Comparison of ENCODE assay signal across 23 cellular contexts in genomic region chr3:197889204-197889930, GRCh38.
DNase-seq lines count a peak whose midpoint lies in the region; ATAC-seq, FAIRE-seq and TF ChIP-seq lines count a peak whose summit lies in the region.
"Had no signal": no experiment of that assay in that cellular context is flagged by ENCODE, and none has a peak within 500 bp of the region (broad histone marks: within the 10 kb centered on the region; RNA-seq: fewer than 3 reads in every experiment).

No MANE protein-coding gene starts in this region.

- H3K79me2 ChIP-seq in HCT116 (ENCODE audit: insufficient read depth, low read length) = no peaks in the 10 kb centered on the region

- H3K4me1 ChIP-seq in HCT116 (ENCODE audit: control insufficient read depth in 1 of 2, insufficient read depth in 2 of 2, low read length in 2 of 2) (peaks cover 0 to 14% of the 10 kb centered on the region in 2 experiments; a peak in 2 of 4 replicates), pancreas (peaks cover 5 to 15% (median 5%) of the 10 kb centered on the region in 3 donors)
- H3K4me1 ChIP-seq: ascending aorta, BE2C had no signal

- DNase-seq in HCT116 (ENCODE audit: low read depth, low spot score) = peak; percentile 8
- no peak for DNase-seq in activated T-cell treated with anti-CD3 and anti-CD28 coated beads, Interleukin-2, amount 50 U/mL, for 72 hours
- DNase-seq in pancreas = peak in 2 of 6 donors; percentile 29 to 37
- DNase-seq in NCI-H510A (lab: John Stamatoyannopoulos, UW) = no peak
- no peak for DNase-seq in NCI-H1048 (lab: John Stamatoyannopoulos, UW)
- DNase-seq: activated CD8-positive, alpha-beta T cell treated with anti-CD3 and anti-CD28 coated beads for 36 hours; activated effector memory CD4-positive, alpha-beta T cell treated with anti-CD3 and anti-CD28 coated beads, Interleukin-2, amount 50 U/mL, for 16 hours; BE2C; dermis blood vessel endothelial cell; DMS153; hypothalamus; left ventricle myocardium superior; naive B cell; NCI-H1694; retina; stimulated activated CD4-positive, alpha-beta T cell treated with anti-CD3 and anti-CD28 coated beads, Interleukin-1b, Interleukin-23, amount 100 ng/mL, for 48 hours; substantia nigra had no signal

- H3K9ac ChIP-seq in HCT116 (ENCODE audit: low read length) = no peak overlapping the region

- no peaks in the 10 kb centered on the region for H3K9me3 Mint-ChIP-seq in activated T-cell treated with anti-CD3 and anti-CD28 coated beads, Interleukin-2, amount 50 U/mL, for 72 hours
- H3K9me3 Mint-ChIP-seq: activated CD8-positive, alpha-beta T cell treated with anti-CD3 and anti-CD28 coated beads for 36 hours; naive B cell had no signal

- no peaks in the 10 kb centered on the region for H4K20me1 ChIP-seq in HCT116 (ENCODE audit: insufficient read depth)

- no peak overlapping the region for H3K27ac ChIP-seq in HCT116 (ENCODE audit: low read depth, low read length)
- peak overlapping the region; percentile 46 to 88 (median 54) for H3K27ac ChIP-seq in pancreas
- H3K27ac ChIP-seq: ascending aorta, HL-60 had no signal

- POLR2A ChIA-PET in HCT116 (lab: Charles Lee) = no interaction called here

- peaks cover 2 to 3% of the 10 kb centered on the region in 2 donors for H3K36me3 Mint-ChIP-seq in activated T-cell treated with anti-CD3 and anti-CD28 coated beads, Interleukin-2, amount 50 U/mL, for 72 hours (ENCODE audit: insufficient read depth in 2 of 2)

- no peaks in the 10 kb centered on the region for H3K9me3 ChIP-seq in HCT116 (ENCODE audit: control insufficient read depth in 1 of 2, insufficient read depth in 1 of 2, low read depth in 1 of 2, low read length in 2 of 2)
- H3K9me3 ChIP-seq in pancreas = no peaks in the 10 kb centered on the region
- H3K9me3 ChIP-seq: ascending aorta, BE2C had no signal

- no peak for TF ChIP-seq CTCF in HCT116 (IDR thresholded peaks at IDR 0.05 in 2 of 3, conservative IDR thresholded peaks at IDR 0.05 in 1 of 3; ENCODE audit: borderline replicate concordance in 1 of 3, insufficient read depth in 1 of 3, low read depth in 2 of 3, low read length in 2 of 3)
- TF ChIP-seq CTCF in pancreas (IDR thresholded peaks at IDR 0.05) = no peak

- no peak for TF ChIP-seq POLR2A in HCT116 (IDR thresholded peaks at IDR 0.05; ENCODE audit: borderline replicate concordance, extremely low read depth, insufficient read depth, insufficient read length)

- H2AFZ ChIP-seq in HCT116 (ENCODE audit: low read depth, low read length, poor library complexity, severe bottlenecking) = no peak overlapping the region

- ATAC-seq in HCT116 (no peak), esophagus mucosa (peak; percentile 95), pancreas (peak; percentile 92 to 94 (median 94)), HG02588 (IDR thresholded peaks at IDR 0.05; ENCODE audit: unreplicated experiment) (no peak)
- ATAC-seq in activated T-cell treated with anti-CD3 and anti-CD28 coated beads, Interleukin-2, amount 50 U/mL, for 72 hours (replicated peaks in 1 of 2) = peak; percentile 66 to 88
- ATAC-seq: activated CD8-positive, alpha-beta T cell treated with anti-CD3 and anti-CD28 coated beads for 36 hours; left ventricle myocardium superior; SK-N-SH treated with all-trans-retinoic acid at 6 μM for 48 hours had no signal

- no peaks in the 10 kb centered on the region for H3K27me3 ChIP-seq in HCT116 (ENCODE audit: insufficient read depth, low read length)
- no peaks in the 10 kb centered on the region for H3K27me3 ChIP-seq in pancreas
- H3K27me3 ChIP-seq: ascending aorta had no signal

- H3K9me2 ChIP-seq in HCT116 (ENCODE audit: insufficient read depth) = no peaks in the 10 kb centered on the region

- CTCF ChIA-PET in HCT116 (lab: Charles Lee) = interaction anchor here (1.6 kb wide), 1 partner anchor 10 kb away, joined by 3 read pairs; no protein-coding TSS in a partner anchor

- peaks cover 0 to 4% of the 10 kb centered on the region in 2 experiments; a peak in 1 of 4 replicates for H3K36me3 ChIP-seq in HCT116 (ENCODE audit: control insufficient read depth in 1 of 2, insufficient read depth in 2 of 2, low read length in 2 of 2)
- no peaks in the 10 kb centered on the region for H3K36me3 ChIP-seq in pancreas
- H3K36me3 ChIP-seq: BE2C had no signal

- intact Hi-C loops in HCT116 (cut with micrococcal nuclease) = no loop called here
- intact Hi-C loops in pancreas (cut with DNase I) = no loop called here

- no TSS peak for BruUV-seq in HCT116 (replicated peaks; lab: Mats Ljungman, UMichigan)

- H3K4me1 Mint-ChIP-seq in activated T-cell treated with anti-CD3 and anti-CD28 coated beads, Interleukin-2, amount 50 U/mL, for 72 hours (ENCODE audit: low read depth) = peaks cover 20% of the 10 kb centered on the region
- H3K4me1 Mint-ChIP-seq: naive B cell had no signal

- H3K4me3 ChIP-seq in HCT116 (replicated peaks in 1 of 2; ENCODE audit: low read depth in 1 of 2, low read length in 2 of 2) (no peak overlapping the region), pancreas (peak overlapping the region in 2 of 4 donors; percentile 4 to 6)
- H3K4me3 ChIP-seq: ascending aorta had no signal

- H3K27me3 Mint-ChIP-seq in activated T-cell treated with anti-CD3 and anti-CD28 coated beads, Interleukin-2, amount 50 U/mL, for 72 hours (ENCODE audit: low read depth) = no peaks in the 10 kb centered on the region
- H3K27me3 Mint-ChIP-seq: activated CD8-positive, alpha-beta T cell treated with anti-CD3 and anti-CD28 coated beads for 36 hours; naive B cell had no signal

- peak overlapping the region; percentile 22; the same call in 1 of the 2 replicates for H3K4me2 ChIP-seq in HCT116 (ENCODE audit: low read length)

- no peak for TF ChIP-seq RAD21 in HCT116 (IDR thresholded peaks at IDR 0.05; ENCODE audit: low read depth)

- RAD21 ChIA-PET in HCT116 (lab: Charles Lee; ENCODE audit: low non-redundant PET in 1 of 2, low total read pairs in 2 of 2, uncharacterized antibody in 2 of 2, unreplicated experiment in 2 of 2) = no interaction called here

- 66 to 83% methylated on average over 9 of the region's 9 CpGs for WGBS in pancreas, 2 donors

- FAIRE-seq in pancreas (lab: Jason Lieb, UNC) = no peak
- FAIRE-seq: TTC549 had no signal

- H3K27ac Mint-ChIP-seq in activated T-cell treated with anti-CD3 and anti-CD28 coated beads, Interleukin-2, amount 50 U/mL, for 72 hours = no peak overlapping the region
- H3K27ac Mint-ChIP-seq: activated CD8-positive, alpha-beta T cell treated with anti-CD3 and anti-CD28 coated beads for 36 hours had no signal

- no peak overlapping the region for H3K4me3 Mint-ChIP-seq in activated T-cell treated with anti-CD3 and anti-CD28 coated beads, Interleukin-2, amount 50 U/mL, for 72 hours
- H3K4me3 Mint-ChIP-seq: activated CD8-positive, alpha-beta T cell treated with anti-CD3 and anti-CD28 coated beads for 36 hours; naive B cell had no signal

TF ChIP-seq in HCT116, 20 proteins besides CTCF, POLR2A, EP300 and RAD21:
- 0 out of 2 replicates have a peak, but pooled peaks have one; percentile 31 for TF ChIP-seq JUND (IDR thresholded peaks at IDR 0.05)
- peak; percentile 56 for TF ChIP-seq FOSL1 (IDR thresholded peaks at IDR 0.05; ENCODE audit: low read depth)
- TF ChIP-seq ZBTB33 (IDR thresholded peaks at IDR 0.05; ENCODE audit: extremely low read depth, insufficient replicate concordance, low read length) = no peak
- peak; percentile 57 for TF ChIP-seq CEBPB (IDR thresholded peaks at IDR 0.05; ENCODE audit: low read depth)

Comparison
In these comparisons a context has a peak if more than half of its experiments do, and no peak if none do; other contexts are left out.
1. ATAC-seq: peak in activated T-cell treated with anti-CD3 and anti-CD28 coated beads, Interleukin-2, amount 50 U/mL, for 72 hours (2 of 2), esophagus mucosa (single experiment) and pancreas (4 of 4); none in HCT116 (single experiment) and HG02588 (single experiment).